2 cellular contexts compared by ENCODE assay signal in genomic region chr18:22422909-22423548, GRCh38.
TF ChIP-seq lines count a peak whose summit lies in the region.

No MANE protein-coding gene starts in this region.

TF ChIP-seq in liver, 16 proteins besides CTCF, POLR2A, EP300 and RAD21:
- TF ChIP-seq, protein P1, sequence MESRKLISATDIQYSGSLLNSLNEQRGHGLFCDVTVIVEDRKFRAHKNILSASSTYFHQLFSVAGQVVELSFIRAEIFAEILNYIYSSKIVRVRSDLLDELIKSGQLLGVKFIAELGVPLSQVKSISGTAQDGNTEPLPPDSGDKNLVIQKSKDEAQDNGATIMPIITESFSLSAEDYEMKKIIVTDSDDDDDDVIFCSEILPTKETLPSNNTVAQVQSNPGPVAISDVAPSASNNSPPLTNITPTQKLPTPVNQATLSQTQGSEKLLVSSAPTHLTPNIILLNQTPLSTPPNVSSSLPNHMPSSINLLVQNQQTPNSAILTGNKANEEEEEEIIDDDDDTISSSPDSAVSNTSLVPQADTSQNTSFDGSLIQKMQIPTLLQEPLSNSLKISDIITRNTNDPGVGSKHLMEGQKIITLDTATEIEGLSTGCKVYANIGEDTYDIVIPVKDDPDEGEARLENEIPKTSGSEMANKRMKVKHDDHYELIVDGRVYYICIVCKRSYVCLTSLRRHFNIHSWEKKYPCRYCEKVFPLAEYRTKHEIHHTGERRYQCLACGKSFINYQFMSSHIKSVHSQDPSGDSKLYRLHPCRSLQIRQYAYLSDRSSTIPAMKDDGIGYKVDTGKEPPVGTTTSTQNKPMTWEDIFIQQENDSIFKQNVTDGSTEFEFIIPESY (IDR thresholded peaks at IDR 0.05) = no peak
- TF ChIP-seq TAF1 (conservative IDR thresholded peaks at IDR 0.05) (no peak), YY1 (IDR thresholded peaks at IDR 0.05) (peak; percentile 52), ATF3 (IDR thresholded peaks at IDR 0.05) (peak; percentile 13), FOXA2 (IDR thresholded peaks at IDR 0.05) (no peak), HNF4A (conservative IDR thresholded peaks at IDR 0.05) (peak; percentile 77 to 88), EGR1 (IDR thresholded peaks at IDR 0.05; ENCODE audit: low read depth in 2 of 2) (peak in 1 of 2 donors; percentile 78), RXRA (IDR thresholded peaks at IDR 0.05) (peak; percentile 83 to 92), SP1 (IDR thresholded peaks at IDR 0.05) (peak; percentile 76), MAX (IDR thresholded peaks at IDR 0.05) (peak; percentile 89), JUND (IDR thresholded peaks at IDR 0.05) (peak in 1 of 2 donors; percentile 74), HNF4G (IDR thresholded peaks at IDR 0.05) (peak; percentile 29)
- TF ChIP-seq, protein P2, sequence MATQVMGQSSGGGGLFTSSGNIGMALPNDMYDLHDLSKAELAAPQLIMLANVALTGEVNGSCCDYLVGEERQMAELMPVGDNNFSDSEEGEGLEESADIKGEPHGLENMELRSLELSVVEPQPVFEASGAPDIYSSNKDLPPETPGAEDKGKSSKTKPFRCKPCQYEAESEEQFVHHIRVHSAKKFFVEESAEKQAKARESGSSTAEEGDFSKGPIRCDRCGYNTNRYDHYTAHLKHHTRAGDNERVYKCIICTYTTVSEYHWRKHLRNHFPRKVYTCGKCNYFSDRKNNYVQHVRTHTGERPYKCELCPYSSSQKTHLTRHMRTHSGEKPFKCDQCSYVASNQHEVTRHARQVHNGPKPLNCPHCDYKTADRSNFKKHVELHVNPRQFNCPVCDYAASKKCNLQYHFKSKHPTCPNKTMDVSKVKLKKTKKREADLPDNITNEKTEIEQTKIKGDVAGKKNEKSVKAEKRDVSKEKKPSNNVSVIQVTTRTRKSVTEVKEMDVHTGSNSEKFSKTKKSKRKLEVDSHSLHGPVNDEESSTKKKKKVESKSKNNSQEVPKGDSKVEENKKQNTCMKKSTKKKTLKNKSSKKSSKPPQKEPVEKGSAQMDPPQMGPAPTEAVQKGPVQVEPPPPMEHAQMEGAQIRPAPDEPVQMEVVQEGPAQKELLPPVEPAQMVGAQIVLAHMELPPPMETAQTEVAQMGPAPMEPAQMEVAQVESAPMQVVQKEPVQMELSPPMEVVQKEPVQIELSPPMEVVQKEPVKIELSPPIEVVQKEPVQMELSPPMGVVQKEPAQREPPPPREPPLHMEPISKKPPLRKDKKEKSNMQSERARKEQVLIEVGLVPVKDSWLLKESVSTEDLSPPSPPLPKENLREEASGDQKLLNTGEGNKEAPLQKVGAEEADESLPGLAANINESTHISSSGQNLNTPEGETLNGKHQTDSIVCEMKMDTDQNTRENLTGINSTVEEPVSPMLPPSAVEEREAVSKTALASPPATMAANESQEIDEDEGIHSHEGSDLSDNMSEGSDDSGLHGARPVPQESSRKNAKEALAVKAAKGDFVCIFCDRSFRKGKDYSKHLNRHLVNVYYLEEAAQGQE (IDR thresholded peaks at IDR 0.05) = peak; percentile 88

TF ChIP-seq in HepG2, 621 proteins besides CTCF, POLR2A, EP300 and RAD21:
- TF ChIP-seq RFX5 (IDR thresholded peaks at IDR 0.05; ENCODE audit: low read depth, low read length) = no peak
- no peak for TF ChIP-seq ZSCAN12 (CRISPR knock-in tag; IDR thresholded peaks at IDR 0.05)
- TF ChIP-seq TEAD3 (CRISPR knock-in tag; optimal IDR thresholded peaks at IDR 0.05; ENCODE audit: borderline replicate concordance) = no peak
- no peak for TF ChIP-seq JDP2 (CRISPR knock-in tag; IDR thresholded peaks at IDR 0.05; ENCODE audit: borderline replicate concordance)
- no peak for TF ChIP-seq ZNF749 (CRISPR knock-in tag; IDR thresholded peaks at IDR 0.05; ENCODE audit: borderline replicate concordance)
- no peak for TF ChIP-seq ZNF687 (CRISPR knock-in tag; IDR thresholded peaks at IDR 0.05)
- TF ChIP-seq IRX3 (CRISPR knock-in tag; IDR thresholded peaks at IDR 0.05; ENCODE audit: borderline replicate concordance, low read depth) = no peak
- TF ChIP-seq, protein P3, sequence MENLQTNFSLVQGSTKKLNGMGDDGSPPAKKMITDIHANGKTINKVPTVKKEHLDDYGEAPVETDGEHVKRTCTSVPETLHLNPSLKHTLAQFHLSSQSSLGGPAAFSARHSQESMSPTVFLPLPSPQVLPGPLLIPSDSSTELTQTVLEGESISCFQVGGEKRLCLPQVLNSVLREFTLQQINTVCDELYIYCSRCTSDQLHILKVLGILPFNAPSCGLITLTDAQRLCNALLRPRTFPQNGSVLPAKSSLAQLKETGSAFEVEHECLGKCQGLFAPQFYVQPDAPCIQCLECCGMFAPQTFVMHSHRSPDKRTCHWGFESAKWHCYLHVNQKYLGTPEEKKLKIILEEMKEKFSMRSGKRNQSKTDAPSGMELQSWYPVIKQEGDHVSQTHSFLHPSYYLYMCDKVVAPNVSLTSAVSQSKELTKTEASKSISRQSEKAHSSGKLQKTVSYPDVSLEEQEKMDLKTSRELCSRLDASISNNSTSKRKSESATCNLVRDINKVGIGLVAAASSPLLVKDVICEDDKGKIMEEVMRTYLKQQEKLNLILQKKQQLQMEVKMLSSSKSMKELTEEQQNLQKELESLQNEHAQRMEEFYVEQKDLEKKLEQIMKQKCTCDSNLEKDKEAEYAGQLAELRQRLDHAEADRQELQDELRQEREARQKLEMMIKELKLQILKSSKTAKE (CRISPR knock-in tag; IDR thresholded peaks at IDR 0.05; ENCODE audit: borderline replicate concordance) = no peak
- TF ChIP-seq ETS1 (CRISPR knock-in tag; IDR thresholded peaks at IDR 0.05) = no peak
- no peak for TF ChIP-seq TSC22D2 (CRISPR knock-in tag; IDR thresholded peaks at IDR 0.05; ENCODE audit: borderline replicate concordance)
- no peak for TF ChIP-seq ZNF703 (CRISPR knock-in tag; IDR thresholded peaks at IDR 0.05; ENCODE audit: borderline replicate concordance)
- TF ChIP-seq CEBPG (CRISPR knock-in tag; IDR thresholded peaks at IDR 0.05) = no peak
- TF ChIP-seq ZNF552 (CRISPR knock-in tag; IDR thresholded peaks at IDR 0.05; ENCODE audit: borderline replicate concordance) = no peak
TF ChIP-seq in HepG2: peak in this region for 0.
